ENCODE assay signal across 3 cellular contexts in the genomic region with DNA sequence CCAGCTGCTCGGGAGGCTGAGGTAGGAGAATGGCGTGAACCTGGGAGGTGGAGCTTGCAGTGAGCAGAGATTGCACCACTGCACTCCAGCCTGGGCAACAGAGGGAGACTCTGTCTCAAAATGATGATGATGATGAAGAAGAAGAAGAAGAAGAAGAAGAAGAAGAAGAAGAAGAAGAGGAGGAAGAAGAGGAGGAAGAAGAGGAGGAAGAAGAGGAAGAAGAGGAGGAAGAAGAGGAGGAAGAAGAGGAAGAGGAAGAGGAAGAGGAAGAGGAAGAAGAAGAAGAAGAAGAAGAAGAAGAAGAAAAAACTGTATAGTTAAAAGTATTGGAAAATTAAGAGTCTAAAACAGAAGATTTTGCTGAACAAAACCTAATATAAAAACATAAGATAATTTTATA. TPM values are rescaled to one million over a fixed set of nuclear protein-coding genes. Genes with fewer than 3 reads are reported as not detected.
"Had no signal": no experiment of that assay in that cellular context is flagged by ENCODE, and none has a peak within 500 bp of the region (broad histone marks: within the 10 kb centered on the region; RNA-seq: fewer than 3 reads in every experiment).

No MANE protein-coding gene starts in this region.

RNA-seq across cellular contexts. Expression of a gene that starts 44.4 kb away (rescaled TPM):
- total RNA-seq: LHCN-M2, MCF 10A, PC-9 had no signal
